17 cellular contexts compared by ENCODE assay signal in the genomic region with DNA sequence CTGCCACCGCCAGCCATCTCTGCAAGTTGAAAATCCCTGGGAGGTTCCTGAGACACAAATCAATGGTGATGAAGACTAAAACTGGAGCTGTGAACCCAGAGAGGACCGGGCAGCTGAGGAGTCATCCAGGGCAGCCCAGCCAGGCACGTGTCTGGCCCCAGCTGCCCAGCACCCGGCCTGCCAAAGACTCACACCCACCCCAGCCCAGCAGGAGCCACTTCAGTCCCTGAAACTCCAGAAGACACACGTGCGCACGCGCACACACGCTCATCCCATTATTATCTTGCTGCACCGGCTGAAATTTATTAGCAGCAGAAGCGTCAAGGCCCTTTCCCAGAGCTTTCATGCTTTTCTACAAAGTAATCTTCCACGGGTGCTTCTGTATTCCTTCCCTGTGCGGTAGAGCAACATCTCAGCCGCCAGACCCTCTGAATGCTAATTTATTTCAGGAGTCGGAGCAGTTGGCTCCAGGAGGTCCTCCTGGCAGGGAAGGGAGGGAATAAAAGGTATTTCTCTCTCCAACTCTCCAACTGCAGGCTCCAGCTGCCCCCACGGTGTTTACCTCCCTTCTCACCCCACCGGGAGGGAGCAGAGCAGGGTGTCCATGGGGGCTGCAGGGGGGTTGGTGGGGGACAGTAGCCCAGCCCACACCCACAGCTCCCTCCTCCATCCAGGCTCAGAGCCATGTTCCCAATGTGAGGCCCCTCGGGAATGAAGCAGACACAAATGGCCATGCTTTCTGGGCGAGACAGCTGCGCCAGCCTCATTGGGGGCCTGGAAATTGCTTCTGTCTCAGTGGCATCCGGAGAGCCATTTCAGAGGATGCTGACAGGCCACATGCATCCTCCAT. TPM values are rescaled to one million over a fixed set of nuclear protein-coding genes. Genes with fewer than 3 reads are reported as not detected.
A peak's percentile ranks its signal among the peaks of the same experiment; 100 is the strongest.
DNase-seq lines count a peak whose midpoint lies in the region; ATAC-seq and TF ChIP-seq lines count a peak whose summit lies in the region.
"Had no signal": no experiment of that assay in that cellular context is flagged by ENCODE, and none has a peak within 500 bp of the region (broad histone marks: within the 10 kb centered on the region; RNA-seq: fewer than 3 reads in every experiment).

No MANE protein-coding gene starts in this region.

- no peak overlapping the region for H2AFZ ChIP-seq in osteoblast (ENCODE audit: low read length)

- no peak overlapping the region for H3K4me2 ChIP-seq in osteoblast (ENCODE audit: insufficient read depth, low read length)

- no peak overlapping the region for H3K4me3 ChIP-seq in osteoblast (ENCODE audit: insufficient read depth, low read length)
- no peak overlapping the region for H3K4me3 ChIP-seq in colonic mucosa
- H3K4me3 ChIP-seq: coronary artery had no signal

- H3K9me3 Mint-ChIP-seq in stimulated activated memory B cell treated with anti-CD40 and anti-IgM and Interleukin-4, amounts not matched to agents 10 μg/mL and 1 μg/mL and 100 μg/mL, for 72 hours = peaks cover 21% of the 10 kb centered on the region

- DNase-seq in DMS 273 treated with DMSO at 0.1 percent for 48 hours (lab: John Stamatoyannopoulos, UW) (peak; percentile 79), NCI-H1694 treated with DMSO at 0.1 percent for 48 hours (lab: John Stamatoyannopoulos, UW) (peak; percentile 95), NCI-H69 (lab: John Stamatoyannopoulos, UW) (peak; percentile 11), osteoblast (ENCODE audit: insufficient read length, low spot score, missing footprints) (peak; percentile 82), MV-4-11 (lab: John Stamatoyannopoulos, UW) (no peak), colonic mucosa (no peak)
- DNase-seq: activated T-cell treated with anti-CD3 and anti-CD28 coated beads for 4 hours; HCEC 1CT; NCI-H146; stimulated activated CD4-positive, alpha-beta T cell treated with anti-CD3 and anti-CD28 coated beads, Interleukin-2, amount 100 ng/mL, for 48 hours had no signal

- no peak overlapping the region for H3K9ac ChIP-seq in colonic mucosa (ENCODE audit: low read depth in 2 of 2, low read length in 2 of 2)

- no peak overlapping the region for H3K27ac ChIP-seq in osteoblast (ENCODE audit: low read depth, low read length)
- no peak overlapping the region for H3K27ac ChIP-seq in colonic mucosa
- H3K27ac ChIP-seq: coronary artery had no signal

- no peak for ATAC-seq in stimulated activated memory B cell treated with anti-CD40 and anti-IgM and Interleukin-4, amounts not matched to agents 10 μg/mL and 1 μg/mL and 100 μg/mL, for 72 hours

- no peak overlapping the region for H3K4me3 Mint-ChIP-seq in stimulated activated memory B cell treated with anti-CD40 and anti-IgM and Interleukin-4, amounts not matched to agents 10 μg/mL and 1 μg/mL and 100 μg/mL, for 72 hours
- H3K4me3 Mint-ChIP-seq: activated naive CD4-positive, alpha-beta T cell treated with anti-CD3 and anti-CD28 coated beads, Interleukin-2, amount 50 U/mL, for 24 hours had no signal

- H3K27me3 Mint-ChIP-seq in stimulated activated memory B cell treated with anti-CD40 and anti-IgM and Interleukin-4, amounts not matched to agents 10 μg/mL and 1 μg/mL and 100 μg/mL, for 72 hours = peaks cover 86% of the 10 kb centered on the region

- H3K4me1 Mint-ChIP-seq in stimulated activated memory B cell treated with anti-CD40 and anti-IgM and Interleukin-4, amounts not matched to agents 10 μg/mL and 1 μg/mL and 100 μg/mL, for 72 hours = peaks cover 9% of the 10 kb centered on the region
- H3K4me1 Mint-ChIP-seq: activated naive CD4-positive, alpha-beta T cell treated with anti-CD3 and anti-CD28 coated beads, Interleukin-2, amount 50 U/mL, for 24 hours had no signal

- H3K79me2 ChIP-seq in osteoblast (ENCODE audit: insufficient read depth, low read length) = no peaks in the 10 kb centered on the region

- H3K27me3 ChIP-seq in osteoblast (ENCODE audit: insufficient read depth, low read length) (peaks cover 4% of the 10 kb centered on the region), colonic mucosa (no peaks in the 10 kb centered on the region)

- H3K9me3 ChIP-seq in osteoblast (ENCODE audit: low read depth, low read length) (no peaks in the 10 kb centered on the region), colonic mucosa (no peaks in the 10 kb centered on the region)

- intact Hi-C loops in colonic mucosa (cut with DNase I) = no loop called here

- no peak overlapping the region for H3K27ac Mint-ChIP-seq in stimulated activated memory B cell treated with anti-CD40 and anti-IgM and Interleukin-4, amounts not matched to agents 10 μg/mL and 1 μg/mL and 100 μg/mL, for 72 hours
- H3K27ac Mint-ChIP-seq: activated naive CD4-positive, alpha-beta T cell treated with anti-CD3 and anti-CD28 coated beads, Interleukin-2, amount 50 U/mL, for 24 hours had no signal

- TF ChIP-seq CTCF in osteoblast (IDR thresholded peaks at IDR 0.05; ENCODE audit: extremely low read depth, low read depth, low read length) (no peak), colonic mucosa (IDR thresholded peaks at IDR 0.05) (no peak)

- no peaks in the 10 kb centered on the region for H4K20me1 ChIP-seq in osteoblast (ENCODE audit: insufficient read depth, low read length)

- H3K36me3 ChIP-seq in osteoblast (ENCODE audit: insufficient read depth, low read length) (no peaks in the 10 kb centered on the region), colonic mucosa (no peaks in the 10 kb centered on the region)

- H3K4me1 ChIP-seq in osteoblast (ENCODE audit: insufficient read depth, low read length) = no peaks in the 10 kb centered on the region
- no peaks in the 10 kb centered on the region for H3K4me1 ChIP-seq in colonic mucosa

- peaks cover 6% of the 10 kb centered on the region for H3K36me3 Mint-ChIP-seq in stimulated activated memory B cell treated with anti-CD40 and anti-IgM and Interleukin-4, amounts not matched to agents 10 μg/mL and 1 μg/mL and 100 μg/mL, for 72 hours

RNA-seq across cellular contexts. Expression of a gene that starts 59.9 kb away (rescaled TPM):
- not detected in 2 replicates for total RNA-seq in osteoblast
- total RNA-seq in colonic mucosa = 1 to 10 TPM in 1 of 2 donors, not detected in 1; 6.9 TPM
- total RNA-seq: endothelial cell of umbilical vein, HT-29, osteocyte had no signal

RNA-seq across cellular contexts. Expression of a gene that starts 60.0 kb away (rescaled TPM):
- not detected in 2 replicates for total RNA-seq in osteoblast
- not detected for total RNA-seq in colonic mucosa
- total RNA-seq: endothelial cell of umbilical vein, frontal cortex, HT-29, osteocyte had no signal

Comparison
In these comparisons a context has a peak if more than half of its experiments do, and no peak if none do; other contexts are left out.
1. DNase-seq: peak in DMS 273 treated with DMSO at 0.1 percent for 48 hours (single experiment), NCI-H1694 treated with DMSO at 0.1 percent for 48 hours (single experiment), NCI-H69 (single experiment) and osteoblast (single experiment); none in MV-4-11 (single experiment) and colonic mucosa (single experiment).